ENCODE assay signal across 16 cellular contexts in the genomic region with DNA sequence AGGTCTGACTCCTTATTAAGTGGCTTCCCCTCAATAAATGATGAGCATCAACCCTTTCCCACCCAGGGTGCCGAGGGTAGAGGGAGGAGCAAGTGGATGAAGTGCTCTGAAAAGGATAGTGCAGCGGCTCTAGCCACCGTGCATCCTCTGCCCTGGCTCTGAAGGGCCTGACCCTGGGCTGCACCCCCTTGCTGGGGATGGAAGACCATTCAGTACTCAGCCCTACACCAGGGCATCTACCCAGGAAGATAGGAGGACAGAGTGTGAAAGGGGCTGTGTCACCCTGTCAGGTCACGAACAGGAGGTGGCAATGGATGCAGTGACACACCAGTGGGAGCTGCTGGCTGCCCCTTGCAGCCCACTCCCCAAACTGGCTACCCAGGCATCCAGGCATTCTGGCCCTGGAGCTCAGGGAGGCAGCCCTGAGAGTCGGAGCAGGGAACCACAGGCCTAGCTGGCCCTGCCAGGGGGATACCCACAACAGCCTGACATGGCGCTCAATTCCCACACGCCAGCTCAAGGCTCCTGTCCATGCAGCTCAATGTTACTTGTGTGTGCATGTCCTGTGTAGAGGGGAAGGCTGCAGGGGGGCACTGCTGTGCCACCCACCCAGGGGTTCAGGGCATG. TPM values are rescaled to one million over a fixed set of nuclear protein-coding genes. Genes with fewer than 3 reads are reported as not detected.
"Had no signal": no experiment of that assay in that cellular context is flagged by ENCODE, and none has a peak within 500 bp of the region (broad histone marks: within the 10 kb centered on the region; RNA-seq: fewer than 3 reads in every experiment).

No MANE protein-coding gene starts in this region.

- ATAC-seq: activated naive CD8-positive, alpha-beta T cell treated with anti-CD3 and anti-CD28 coated beads, Interleukin-2, amount 50 U/mL, for 24 hours; gastroesophageal sphincter; lower lobe of right lung; pancreas; upper lobe of right lung had no signal

- H3K27ac ChIP-seq: gastroesophageal sphincter, lower lobe of right lung, pancreas, stomach, testis, upper lobe of right lung had no signal

- DNase-seq: activated CD4-positive, alpha-beta T cell treated with anti-CD3 and anti-CD28 coated beads, Interleukin-2, amount 50 U/mL, for 1 hour; activated naive CD4-positive, alpha-beta T cell treated with Interleukin-2 at 50 U/mL for 16 hours; activated naive CD8-positive, alpha-beta T cell treated with anti-CD3 and anti-CD28 coated beads, Interleukin-2, amount 50 U/mL, for 24 hours; activated T-cell treated with anti-CD3 and anti-CD28 coated beads for 4 hours; dermis blood vessel endothelial cell; erythroblast; left colon; lower lobe of right lung; stimulated activated CD4-positive, alpha-beta T cell treated with anti-CD3 and anti-CD28 coated beads, Interleukin-1b, Interleukin-23, amount 100 ng/mL, for 48 hours; stomach; T-helper 9 cell; testis; upper lobe of right lung had no signal

- H3K27me3 ChIP-seq: gastroesophageal sphincter, pancreas, stomach, testis, upper lobe of right lung had no signal

- H3K4me3 ChIP-seq: gastroesophageal sphincter, lower lobe of right lung, pancreas, stomach, testis, upper lobe of right lung had no signal

- FAIRE-seq: islet of Langerhans, pancreas had no signal

- H3K9me3 ChIP-seq: lower lobe of right lung, pancreas, testis, upper lobe of right lung had no signal

- H3K4me1 ChIP-seq: testis, upper lobe of right lung had no signal

RNA-seq across cellular contexts. Expression of gene ZAP70, which starts 57.1 kb away (rescaled TPM):
- total RNA-seq: dermis blood vessel endothelial cell had no signal
